Comparison of ENCODE assay signal across 9 cellular contexts in the genomic region with DNA sequence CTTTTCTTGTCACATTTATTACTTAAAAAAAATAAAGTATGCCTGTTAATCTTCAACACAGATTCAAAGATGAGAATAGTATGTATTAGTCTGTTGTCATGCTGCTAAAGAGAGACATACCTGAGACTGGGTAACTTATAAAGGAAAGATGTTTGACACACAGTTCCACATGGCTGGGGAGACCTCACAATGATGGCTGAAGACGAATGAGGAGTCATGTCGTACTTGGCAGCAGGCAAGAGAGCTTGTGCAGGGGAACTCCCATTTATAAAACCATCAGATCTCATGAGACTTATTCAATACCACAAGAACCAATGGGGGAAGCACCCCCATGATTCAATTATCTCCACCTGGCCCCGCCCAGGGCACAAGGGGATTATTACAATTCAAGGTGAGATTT.
"Had no signal": no experiment of that assay in that cellular context is flagged by ENCODE, and none has a peak within 500 bp of the region (broad histone marks: within the 10 kb centered on the region; RNA-seq: fewer than 3 reads in every experiment).

No MANE protein-coding gene starts in this region.

- H3K4me1 Mint-ChIP-seq: GM23338, H9 had no signal

- H3K4me3 Mint-ChIP-seq: GM23338, H9, HFFc6, IgD-negative memory B cell had no signal

- H3K27me3 Mint-ChIP-seq: IgD-negative memory B cell had no signal

- H3K27ac Mint-ChIP-seq: GM23338, H9, HFFc6, IgD-negative memory B cell had no signal

- ATAC-seq: GM23338, HCT116, HepG2 had no signal

- FAIRE-seq: H1, H54, HepG2 had no signal

- H3K9me3 Mint-ChIP-seq: GM23338, HFFc6 had no signal

- DNase-seq: H9, HFFc6, KBM-7 had no signal
